Comparison of ENCODE assay signal across 1 cellular context in genomic region chr20:47392721-47393073, GRCh38.
TF ChIP-seq lines count a peak whose summit lies in the region.

No MANE protein-coding gene starts in this region.

TF ChIP-seq in endothelial cell of umbilical vein, 7 proteins besides CTCF, POLR2A, EP300 and RAD21 (continued from another document):
- TF ChIP-seq GATA2 (IDR thresholded peaks at IDR 0.05; ENCODE audit: insufficient read depth, insufficient read length, low read depth, low read length): no peak
